Comparison of ENCODE assay signal across 8 cellular contexts in genomic region chr4:10456270-10457254, GRCh38. TPM values are rescaled to one million over a fixed set of nuclear protein-coding genes. Genes with fewer than 3 reads are reported as not detected.
A peak's percentile ranks its signal among the peaks of the same experiment; 100 is the strongest.
DNase-seq lines count a peak whose midpoint lies in the region; ATAC-seq and TF ChIP-seq lines count a peak whose summit lies in the region.

No MANE protein-coding gene starts in this region.

- H3K27ac ChIP-seq in RWPE2 (ENCODE audit: poor library complexity, severe bottlenecking) (peak overlapping the region; percentile 44), heart right ventricle (peak overlapping the region in 9 of 10 donors; percentile 36 to 81 (median 64))

- H3K4me1 ChIP-seq in RWPE2 (ENCODE audit: insufficient read depth, poor library complexity, severe bottlenecking) (peaks cover 5% of the 10 kb centered on the region), heart right ventricle (peaks cover 0 to 29% (median 16%) of the 10 kb centered on the region in 9 donors)

- H3K27ac Mint-ChIP-seq in activated naive CD4-positive, alpha-beta T cell treated with anti-CD3 and anti-CD28 coated beads, Interleukin-2, amount 50 U/mL, for 72 hours, result peak overlapping the region; percentile 84 to 90

- TF ChIP-seq CTCF in RWPE2 (IDR thresholded peaks at IDR 0.05; ENCODE audit: poor library complexity, severe bottlenecking) (no peak), heart right ventricle (IDR thresholded peaks at IDR 0.05) (no peak)

- peaks cover 41 to 45% of the 10 kb centered on the region in 2 donors for H3K36me3 Mint-ChIP-seq in activated naive CD4-positive, alpha-beta T cell treated with anti-CD3 and anti-CD28 coated beads, Interleukin-2, amount 50 U/mL, for 72 hours

- intact Hi-C loops in heart right ventricle (cut with DNase I), result loop anchor here in 1 of 10 donors (10.0 kb wide), 1 partner anchor 88 kb away; no protein-coding TSS in a partner anchor

- peaks cover 3 to 13% of the 10 kb centered on the region in 2 donors for H3K9me3 Mint-ChIP-seq in activated naive CD4-positive, alpha-beta T cell treated with anti-CD3 and anti-CD28 coated beads, Interleukin-2, amount 50 U/mL, for 72 hours

- H3K9me3 ChIP-seq in RWPE2 (ENCODE audit: severe bottlenecking) (no peaks in the 10 kb centered on the region), heart right ventricle (peaks cover 0 to 5% (median 0%) of the 10 kb centered on the region in 11 donors)

- WGBS in heart right ventricle, 2 donors, result 7 to 8% methylated on average over 66 to 106 of the region's 106 CpGs

- peak overlapping the region; percentile 83 for H3K4me3 ChIP-seq in RWPE2 (ENCODE audit: severe bottlenecking)
- H3K4me3 ChIP-seq in heart right ventricle, result peak overlapping the region; percentile 48 to 70 (median 64)

- no peaks in the 10 kb centered on the region for H3K27me3 ChIP-seq in RWPE2 (ENCODE audit: insufficient read depth, poor library complexity, severe bottlenecking)
- H3K27me3 ChIP-seq in heart right ventricle, result peaks cover 4 to 42% (median 17%) of the 10 kb centered on the region in 7 donors

- DNase-seq in NCI-H748 (lab: John Stamatoyannopoulos, UW; ENCODE audit: unreplicated experiment), result peak; percentile 67
- DNase-seq in NCI-H748 treated with DMSO at 0.1 percent for 48 hours (lab: John Stamatoyannopoulos, UW), result no peak
- no peak for DNase-seq in RWPE2 (ENCODE audit: low spot score)
- peak; percentile 61 to 68 for DNase-seq in activated naive CD4-positive, alpha-beta T cell treated with anti-CD3 and anti-CD28 coated beads, Interleukin-2, amount 50 U/mL, for 72 hours (ENCODE audit: low spot score in 2 of 2)
- DNase-seq in heart right ventricle, result peak; percentile 55 to 59
- peak; percentile 20 for DNase-seq in renal cortical epithelial cell (ENCODE audit: low read depth)
- no peak for DNase-seq in AG08395 (ENCODE audit: low spot score)

- peak; percentile 11 for ATAC-seq in HG03060 (IDR thresholded peaks at IDR 0.05; ENCODE audit: low read depth, unreplicated experiment)
- ATAC-seq in RWPE2 (ENCODE audit: low read depth), result peak; percentile 74
- peak; percentile 63 to 67 for ATAC-seq in activated naive CD4-positive, alpha-beta T cell treated with anti-CD3 and anti-CD28 coated beads, Interleukin-2, amount 50 U/mL, for 72 hours
- ATAC-seq in heart right ventricle, result peak; percentile 23 to 67 (median 53)

- H3K36me3 ChIP-seq in RWPE2 (ENCODE audit: low read depth) (peaks cover 30% of the 10 kb centered on the region), heart right ventricle (peaks cover 0 to 39% (median 19%) of the 10 kb centered on the region in 9 donors)

RNA-seq across cellular contexts. Expression of gene ZNF518B, which starts 0.7 kb away (rescaled TPM):
- 10 to 100 TPM; 18.4 to 18.8 TPM for total RNA-seq in activated naive CD4-positive, alpha-beta T cell treated with anti-CD3 and anti-CD28 coated beads, Interleukin-2, amount 50 U/mL, for 72 hours
- total RNA-seq in heart right ventricle (10 to 100 TPM; 18.7 to 28.2 (median 24.4) TPM), renal cortical epithelial cell (22.2 and 29.6 TPM in 2 replicates)
- polyA plus RNA-seq in heart right ventricle, result 1 to 10 TPM; 5.2 to 6.9 TPM

Comparison
In these comparisons a context has a peak if more than half of its experiments do, and no peak if none do; other contexts are left out.
1. DNase-seq: peak in NCI-H748 (single experiment), activated naive CD4-positive, alpha-beta T cell treated with anti-CD3 and anti-CD28 coated beads, Interleukin-2, amount 50 U/mL, for 72 hours (2 of 2), heart right ventricle (2 of 2) and renal cortical epithelial cell (single experiment); none in NCI-H748 treated with DMSO at 0.1 percent for 48 hours (single experiment), RWPE2 (single experiment) and AG08395 (single experiment).
2. ATAC-seq: peak in every context shown above with its lines; median percentile 74 in RWPE2; 65 in activated naive CD4-positive, alpha-beta T cell treated with anti-CD3 and anti-CD28 coated beads, Interleukin-2, amount 50 U/mL, for 72 hours; 53 in heart right ventricle; 11 in HG03060.